In genomic region chr17:3914319-3914685, GRCh38 we compare ENCODE assay signal across 8 cellular contexts. TPM values are rescaled to one million over a fixed set of nuclear protein-coding genes. Genes with fewer than 3 reads are reported as not detected.
A peak's percentile ranks its signal among the peaks of the same experiment; 100 is the strongest.
DNase-seq lines count a peak whose midpoint lies in the region; ATAC-seq and TF ChIP-seq lines count a peak whose summit lies in the region.

No MANE protein-coding gene starts in this region.

- ATAC-seq in GM21619 (IDR thresholded peaks at IDR 0.05; ENCODE audit: unreplicated experiment), result peak; percentile 39
- peak; percentile 1 to 7 for ATAC-seq in lower lobe of right lung
- ATAC-seq in GM21423 (IDR thresholded peaks at IDR 0.05; ENCODE audit: unreplicated experiment), result no peak

- H3K36me3 ChIP-seq in lower lobe of right lung, result no peaks in the 10 kb centered on the region
- H3K36me3 ChIP-seq in H7 (replicated peaks; ENCODE audit: control insufficient read depth, insufficient read depth, low read length), result no peaks in the 10 kb centered on the region

- intact Hi-C loops in lower lobe of right lung (cut with DNase I), result no loop called here

- peaks cover 38% of the 10 kb centered on the region for H3K4me1 ChIP-seq in lower lobe of right lung

- H3K27me3 ChIP-seq in lower lobe of right lung (ENCODE audit: low read depth) (no peaks in the 10 kb centered on the region), H7 (ENCODE audit: control insufficient read depth, insufficient read depth, low read length) (no peaks in the 10 kb centered on the region)

- no peaks in the 10 kb centered on the region for H3K9me3 ChIP-seq in lower lobe of right lung

- H3K27ac ChIP-seq in lower lobe of right lung, result peak overlapping the region; percentile 58

- TF ChIP-seq CTCF in GM12865 (IDR thresholded peaks at IDR 0.05; ENCODE audit: insufficient read depth, low read depth, low read length, missing control alignments), result no peak
- TF ChIP-seq CTCF in lower lobe of right lung (IDR thresholded peaks at IDR 0.05), result no peak

- H3K4me3 ChIP-seq in GM12865 (ENCODE audit: low read depth, low read length) (peak overlapping the region; percentile 27), lower lobe of right lung (peak overlapping the region; percentile 37), H7 (ENCODE audit: insufficient read depth, low read depth, low read length) (no peak overlapping the region)

- DNase-seq in GM12865 (ENCODE audit: low read depth), result peak; percentile 84
- peak; percentile 87 for DNase-seq in NAMALWA (ENCODE audit: low spot score)
- DNase-seq in lower lobe of right lung, result no peak
- DNase-seq in AG08396 (ENCODE audit: low spot score), result no peak
- no peak for DNase-seq in H7
- no peak for DNase-seq in AG08395 (ENCODE audit: low spot score)

RNA-seq across cellular contexts. Expression of gene P2RX1, which starts 2.0 kb away (rescaled TPM):
- 8.7 TPM for total RNA-seq in lower lobe of right lung
- 0.10 and 0.33 TPM in 2 replicates for total RNA-seq in H7 (2014; rRNA removed; shearing (Covaris generic))

RNA-seq across cellular contexts. Expression of gene CAMKK1, which starts 21.4 kb away (rescaled TPM):
- total RNA-seq in lower lobe of right lung, result 9.7 TPM
- total RNA-seq in H7 (2014; rRNA removed; shearing (Covaris generic)), result 6.0 and 6.7 TPM in 2 replicates

RNA-seq across cellular contexts. Expression of gene ATP2A3, which starts 49.9 kb away (rescaled TPM):
- 45.6 TPM for total RNA-seq in lower lobe of right lung
- 5.7 and 5.8 TPM in 2 replicates for total RNA-seq in H7 (2014; rRNA removed; shearing (Covaris generic))

Comparison
In these comparisons a context has a peak if more than half of its experiments do, and no peak if none do; other contexts are left out.
1. DNase-seq: peak in GM12865 (single experiment) and NAMALWA (single experiment); none in lower lobe of right lung (single experiment), AG08396 (single experiment), H7 (single experiment) and AG08395 (single experiment).